1 cellular context compared by ENCODE assay signal in genomic region chr6:44494011-44494501, GRCh38.
TF ChIP-seq lines count a peak whose summit lies in the region.

No MANE protein-coding gene starts in this region.

TF ChIP-seq in endothelial cell of umbilical vein, 7 proteins besides CTCF, POLR2A, EP300 and RAD21:
- TF ChIP-seq EZH2 (IDR thresholded peaks at IDR 0.05; ENCODE audit: borderline replicate concordance, low read depth, low read length, severe bottlenecking): no peak
- no peak for TF ChIP-seq MYC (IDR thresholded peaks at IDR 0.05; ENCODE audit: low read depth, low read length)
- TF ChIP-seq GATA2 (IDR thresholded peaks at IDR 0.05; ENCODE audit: insufficient read depth, insufficient read length, low read depth, low read length): no peak
- no peak for TF ChIP-seq POLR2AphosphoS5 (IDR thresholded peaks at IDR 0.05; ENCODE audit: insufficient read depth, low read depth, low read length)
- TF ChIP-seq FOS (IDR thresholded peaks at IDR 0.05; ENCODE audit: borderline replicate concordance, insufficient read depth, low read length): no peak
- no peak for TF ChIP-seq JUN (IDR thresholded peaks at IDR 0.05; ENCODE audit: borderline replicate concordance, insufficient read depth, insufficient read length, low read depth)
- TF ChIP-seq MAX (IDR thresholded peaks at IDR 0.05; ENCODE audit: insufficient read depth, insufficient read length): no peak
